In the genomic region with DNA sequence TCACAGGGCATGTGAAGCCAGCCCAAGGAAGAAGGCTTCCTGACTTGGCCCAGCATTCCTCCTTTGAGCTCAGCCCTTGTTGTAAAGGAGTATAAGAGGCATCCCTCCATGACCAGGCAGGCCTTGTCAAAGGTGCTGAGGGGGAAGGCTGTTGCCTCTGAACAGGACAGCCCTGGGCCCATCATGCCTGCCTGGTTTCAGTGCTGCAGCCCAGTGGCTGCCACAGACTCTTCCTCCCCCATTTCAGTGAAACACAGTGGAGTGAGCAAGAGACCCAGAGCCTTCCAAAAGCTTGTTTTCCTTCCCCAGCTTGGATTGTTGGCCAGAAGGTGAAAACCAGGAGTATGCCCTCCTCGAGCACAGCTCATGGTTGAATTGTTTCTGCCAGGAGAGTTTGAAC, we compare ENCODE assay signal across 14 cellular contexts.
"Had no signal": no experiment of that assay in that cellular context is flagged by ENCODE, and none has a peak within 500 bp of the region (broad histone marks: within the 10 kb centered on the region; RNA-seq: fewer than 3 reads in every experiment).

No MANE protein-coding gene starts in this region.

- H3K27me3 ChIP-seq: esophagus squamous epithelium, right lobe of liver, upper lobe of right lung had no signal

- H3K27me3 Mint-ChIP-seq: activated B cell treated with CpG ODN at 0.5 μM for 24 hours; activated naive CD8-positive, alpha-beta T cell; natural killer cell treated with Interleukin-12 subunit alpha and Interleukin-12 subunit beta and Interleukin-15 and Interleukin-18, amount 100 ng/mL, for 72 hours; stimulated activated naive B cell treated with anti-CD40 and anti-IgM and Interleukin-4, amounts not matched to agents 10 μg/mL and 1 μg/mL and 100 μg/mL, for 72 hours had no signal

- H3K4me1 ChIP-seq: esophagus squamous epithelium, prostate gland, right lobe of liver, upper lobe of right lung had no signal

- H3K27ac Mint-ChIP-seq: activated B cell treated with CpG ODN at 0.5 μM for 24 hours; activated naive CD8-positive, alpha-beta T cell; immature natural killer cell; natural killer cell treated with Interleukin-12 subunit alpha and Interleukin-12 subunit beta and Interleukin-15 and Interleukin-18, amount 100 ng/mL, for 72 hours; stimulated activated naive B cell treated with anti-CD40 and anti-IgM and Interleukin-4, amounts not matched to agents 10 μg/mL and 1 μg/mL and 100 μg/mL, for 72 hours had no signal

- H3K27ac ChIP-seq: esophagus squamous epithelium, prostate gland, right lobe of liver, upper lobe of right lung had no signal

- H3K9me3 Mint-ChIP-seq: activated B cell treated with CpG ODN at 0.5 μM for 24 hours; immature natural killer cell; natural killer cell treated with Interleukin-12 subunit alpha and Interleukin-12 subunit beta and Interleukin-15 and Interleukin-18, amount 100 ng/mL, for 72 hours; stimulated activated naive B cell treated with anti-CD40 and anti-IgM and Interleukin-4, amounts not matched to agents 10 μg/mL and 1 μg/mL and 100 μg/mL, for 72 hours had no signal

- H3K4me3 Mint-ChIP-seq: activated B cell treated with CpG ODN at 0.5 μM for 24 hours; activated naive CD8-positive, alpha-beta T cell; immature natural killer cell; natural killer cell treated with Interleukin-12 subunit alpha and Interleukin-12 subunit beta and Interleukin-15 and Interleukin-18, amount 100 ng/mL, for 72 hours; stimulated activated naive B cell treated with anti-CD40 and anti-IgM and Interleukin-4, amounts not matched to agents 10 μg/mL and 1 μg/mL and 100 μg/mL, for 72 hours had no signal

- H3K9me3 ChIP-seq: esophagus squamous epithelium, prostate gland, right lobe of liver, upper lobe of right lung had no signal

- H3K4me3 ChIP-seq: esophagus squamous epithelium, prostate gland, right lobe of liver, upper lobe of right lung had no signal

- ATAC-seq: left lobe of liver, upper lobe of right lung had no signal

- DNase-seq: activated B cell treated with CpG ODN at 0.5 μM for 24 hours; activated CD4-positive, alpha-beta T cell treated with anti-CD3 and anti-CD28 coated beads, Interleukin-2, amount 50 U/mL, for 1 hour; activated effector memory CD4-positive, alpha-beta T cell treated with anti-CD3 and anti-CD28 coated beads, Interleukin-2, amount 50 U/mL, for 16 hours; activated T-cell treated with anti-CD3 and anti-CD28 coated beads, Interleukin-2, amount 50 U/mL, for 1 hour; esophagus squamous epithelium; glutamatergic neuron; immature natural killer cell; right lobe of liver; stimulated activated naive B cell treated with anti-CD40 and anti-IgM and Interleukin-4, amounts not matched to agents 10 μg/mL and 1 μg/mL and 100 μg/mL, for 72 hours; upper lobe of right lung had no signal
